ENCODE assay signal across 1 cellular context in the genomic region with DNA sequence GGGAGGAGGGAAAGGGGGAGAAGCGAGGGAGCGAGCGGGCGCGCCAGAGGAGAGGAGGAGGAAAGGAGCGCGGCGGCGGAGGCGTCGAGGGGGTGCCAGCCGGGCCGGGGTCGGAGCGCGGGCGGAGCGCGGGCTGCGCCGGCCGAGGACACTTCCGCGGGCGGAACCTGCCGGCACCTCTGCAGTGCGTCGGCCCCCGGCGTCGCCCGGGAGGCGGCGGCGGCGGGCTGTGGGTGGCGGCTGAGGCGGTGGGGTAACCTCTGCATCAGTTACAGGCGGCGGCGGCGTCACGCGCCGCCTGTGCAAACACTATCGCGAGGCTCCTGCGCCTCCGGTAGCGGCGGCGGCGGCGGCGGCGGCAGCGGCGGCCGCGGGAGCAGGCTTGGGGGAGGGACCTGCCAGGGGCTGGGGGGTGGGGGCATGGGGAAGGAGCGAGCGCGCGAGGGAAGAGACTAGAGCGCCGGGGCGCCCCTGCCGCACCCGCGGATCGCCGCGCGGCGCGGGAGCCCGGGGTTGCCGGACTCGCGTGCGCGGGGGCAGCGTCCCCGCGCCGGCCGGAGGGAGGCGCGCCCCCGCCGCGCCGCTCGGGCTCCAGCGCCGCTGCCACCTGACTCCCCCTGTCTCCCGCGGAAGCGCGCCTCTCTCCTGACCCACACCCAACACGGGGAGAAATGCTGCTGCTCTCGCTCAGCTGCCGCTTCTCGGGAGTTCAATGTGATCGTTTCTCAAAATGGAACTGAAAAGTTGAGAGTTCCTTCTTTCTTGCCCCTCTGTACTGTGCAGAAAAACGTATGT.
TF ChIP-seq lines count a peak whose summit lies in the region.

A gene (minus strand): TSS at position 264 of the 795 bp plus-strand sequence. CDS start 465 bp downstream, outside the sequence.

TF ChIP-seq in K562, 482 proteins besides CTCF, POLR2A, EP300 and RAD21 (continued from another document and continues in another):
- TF ChIP-seq, protein P1, sequence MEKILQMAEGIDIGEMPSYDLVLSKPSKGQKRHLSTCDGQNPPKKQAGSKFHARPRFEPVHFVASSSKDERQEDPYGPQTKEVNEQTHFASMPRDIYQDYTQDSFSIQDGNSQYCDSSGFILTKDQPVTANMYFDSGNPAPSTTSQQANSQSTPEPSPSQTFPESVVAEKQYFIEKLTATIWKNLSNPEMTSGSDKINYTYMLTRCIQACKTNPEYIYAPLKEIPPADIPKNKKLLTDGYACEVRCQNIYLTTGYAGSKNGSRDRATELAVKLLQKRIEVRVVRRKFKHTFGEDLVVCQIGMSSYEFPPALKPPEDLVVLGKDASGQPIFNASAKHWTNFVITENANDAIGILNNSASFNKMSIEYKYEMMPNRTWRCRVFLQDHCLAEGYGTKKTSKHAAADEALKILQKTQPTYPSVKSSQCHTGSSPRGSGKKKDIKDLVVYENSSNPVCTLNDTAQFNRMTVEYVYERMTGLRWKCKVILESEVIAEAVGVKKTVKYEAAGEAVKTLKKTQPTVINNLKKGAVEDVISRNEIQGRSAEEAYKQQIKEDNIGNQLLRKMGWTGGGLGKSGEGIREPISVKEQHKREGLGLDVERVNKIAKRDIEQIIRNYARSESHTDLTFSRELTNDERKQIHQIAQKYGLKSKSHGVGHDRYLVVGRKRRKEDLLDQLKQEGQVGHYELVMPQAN (IDR thresholded peaks at IDR 0.05; ENCODE audit: borderline replicate concordance), result no peak
- TF ChIP-seq ZC3H8 (IDR thresholded peaks at IDR 0.05) (no peak), SUPT5H (IDR thresholded peaks at IDR 0.05) (peak; percentile 71; the same call in 1 of the 2 replicates), ZNF316 (IDR thresholded peaks at IDR 0.05) (no peak), ZNF408 (CRISPR knock-in tag; IDR thresholded peaks at IDR 0.05; ENCODE audit: low read depth) (no peak), NFIC (IDR thresholded peaks at IDR 0.05) (peak; percentile 20; the same call in 1 of the 2 replicates), RFX1 (IDR thresholded peaks at IDR 0.05) (no peak), C11orf30 (IDR thresholded peaks at IDR 0.05; ENCODE audit: low read depth) (no peak), PRMT5 (CRISPR knock-in tag; IDR thresholded peaks at IDR 0.05) (no peak), GTF2A2 (tag; IDR thresholded peaks at IDR 0.05) (no peak), POLR2B (IDR thresholded peaks at IDR 0.05; ENCODE audit: low read depth, partially characterized antibody) (peak; percentile 65), ZNF24 (IDR thresholded peaks at IDR 0.05) (peak; percentile 70), KDM4B (IDR thresholded peaks at IDR 0.05; ENCODE audit: borderline replicate concordance in 2 of 2, low read depth in 1 of 2) (0 out of 4 replicates have a peak, but pooled peaks of 1 of the 2 experiments have one; percentile 34), DIDO1 (tag; IDR thresholded peaks at IDR 0.05; ENCODE audit: low read depth) (no peak), RBM34 (IDR thresholded peaks at IDR 0.05; ENCODE audit: borderline replicate concordance, insufficient read depth, low read length) (no peak), CBFB (CRISPR knock-in tag; IDR thresholded peaks at IDR 0.05) (no peak), NRF1 (conservative IDR thresholded peaks at IDR 0.05 in 1 of 2, IDR thresholded peaks at IDR 0.05 in 1 of 2) (peak; percentile 32 to 43; a peak in 3 of 4 replicates), HNRNPLL (IDR thresholded peaks at IDR 0.05; ENCODE audit: low read depth, low read length, poor library complexity, severe bottlenecking) (peak; percentile 53), ADNP (tag; IDR thresholded peaks at IDR 0.05) (no peak), FUS (optimal IDR thresholded peaks at IDR 0.05; ENCODE audit: low read depth, low read length) (no peak), PTTG1 (tag; IDR thresholded peaks at IDR 0.05; ENCODE audit: low read depth) (no peak), HDAC6 (IDR thresholded peaks at IDR 0.05; ENCODE audit: low read depth, low read length) (no peak), L3MBTL2 (IDR thresholded peaks at IDR 0.05) (peak; percentile 69), NFE2 (IDR thresholded peaks at IDR 0.05; ENCODE audit: low read depth) (no peak), ATF7 (IDR thresholded peaks at IDR 0.05) (peak; percentile 51; the same call in 1 of the 2 replicates), POLR3A (IDR thresholded peaks at IDR 0.05; ENCODE audit: borderline replicate concordance, extremely low read depth, insufficient read depth, insufficient read length) (no peak), FOXK2 (conservative IDR thresholded peaks at IDR 0.05 in 1 of 2, IDR thresholded peaks at IDR 0.05 in 1 of 2; ENCODE audit: low read depth in 2 of 2) (no peak), MIER1 (IDR thresholded peaks at IDR 0.05; ENCODE audit: low read depth) (no peak), U2AF2 (optimal IDR thresholded peaks at IDR 0.05; ENCODE audit: low read depth, low read length) (no peak), SNIP1 (IDR thresholded peaks at IDR 0.05; ENCODE audit: low read depth) (no peak), ZNF23 (CRISPR knock-in tag; IDR thresholded peaks at IDR 0.05) (no peak), NCOA4 (IDR thresholded peaks at IDR 0.05; ENCODE audit: partially characterized antibody) (no peak), NCOR1 (IDR thresholded peaks at IDR 0.05) (no peak; the same call in 1 of the 2 replicates), RBM39 (optimal IDR thresholded peaks at IDR 0.05; ENCODE audit: low read depth, low read length) (no peak), MCM5 (IDR thresholded peaks at IDR 0.05; ENCODE audit: low read depth) (no peak), ZKSCAN8 (CRISPR knock-in tag; IDR thresholded peaks at IDR 0.05) (no peak), ZC3H4 (CRISPR knock-in tag; IDR thresholded peaks at IDR 0.05; ENCODE audit: borderline replicate concordance) (no peak), KAT8 (IDR thresholded peaks at IDR 0.05; ENCODE audit: low read depth) (no peak)
- TF ChIP-seq, protein P2, sequence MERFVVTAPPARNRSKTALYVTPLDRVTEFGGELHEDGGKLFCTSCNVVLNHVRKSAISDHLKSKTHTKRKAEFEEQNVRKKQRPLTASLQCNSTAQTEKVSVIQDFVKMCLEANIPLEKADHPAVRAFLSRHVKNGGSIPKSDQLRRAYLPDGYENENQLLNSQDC (CRISPR knock-in tag; IDR thresholded peaks at IDR 0.05), result peak; percentile 93; the same call in 1 of the 2 replicates
- TF ChIP-seq, protein P3, sequence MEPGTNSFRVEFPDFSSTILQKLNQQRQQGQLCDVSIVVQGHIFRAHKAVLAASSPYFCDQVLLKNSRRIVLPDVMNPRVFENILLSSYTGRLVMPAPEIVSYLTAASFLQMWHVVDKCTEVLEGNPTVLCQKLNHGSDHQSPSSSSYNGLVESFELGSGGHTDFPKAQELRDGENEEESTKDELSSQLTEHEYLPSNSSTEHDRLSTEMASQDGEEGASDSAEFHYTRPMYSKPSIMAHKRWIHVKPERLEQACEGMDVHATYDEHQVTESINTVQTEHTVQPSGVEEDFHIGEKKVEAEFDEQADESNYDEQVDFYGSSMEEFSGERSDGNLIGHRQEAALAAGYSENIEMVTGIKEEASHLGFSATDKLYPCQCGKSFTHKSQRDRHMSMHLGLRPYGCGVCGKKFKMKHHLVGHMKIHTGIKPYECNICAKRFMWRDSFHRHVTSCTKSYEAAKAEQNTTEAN (CRISPR knock-in tag; IDR thresholded peaks at IDR 0.05), result no peak
- TF ChIP-seq, protein P4, sequence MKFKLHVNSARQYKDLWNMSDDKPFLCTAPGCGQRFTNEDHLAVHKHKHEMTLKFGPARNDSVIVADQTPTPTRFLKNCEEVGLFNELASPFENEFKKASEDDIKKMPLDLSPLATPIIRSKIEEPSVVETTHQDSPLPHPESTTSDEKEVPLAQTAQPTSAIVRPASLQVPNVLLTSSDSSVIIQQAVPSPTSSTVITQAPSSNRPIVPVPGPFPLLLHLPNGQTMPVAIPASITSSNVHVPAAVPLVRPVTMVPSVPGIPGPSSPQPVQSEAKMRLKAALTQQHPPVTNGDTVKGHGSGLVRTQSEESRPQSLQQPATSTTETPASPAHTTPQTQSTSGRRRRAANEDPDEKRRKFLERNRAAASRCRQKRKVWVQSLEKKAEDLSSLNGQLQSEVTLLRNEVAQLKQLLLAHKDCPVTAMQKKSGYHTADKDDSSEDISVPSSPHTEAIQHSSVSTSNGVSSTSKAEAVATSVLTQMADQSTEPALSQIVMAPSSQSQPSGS (CRISPR knock-in tag; IDR thresholded peaks at IDR 0.05), result no peak
- TF ChIP-seq, protein P5, sequence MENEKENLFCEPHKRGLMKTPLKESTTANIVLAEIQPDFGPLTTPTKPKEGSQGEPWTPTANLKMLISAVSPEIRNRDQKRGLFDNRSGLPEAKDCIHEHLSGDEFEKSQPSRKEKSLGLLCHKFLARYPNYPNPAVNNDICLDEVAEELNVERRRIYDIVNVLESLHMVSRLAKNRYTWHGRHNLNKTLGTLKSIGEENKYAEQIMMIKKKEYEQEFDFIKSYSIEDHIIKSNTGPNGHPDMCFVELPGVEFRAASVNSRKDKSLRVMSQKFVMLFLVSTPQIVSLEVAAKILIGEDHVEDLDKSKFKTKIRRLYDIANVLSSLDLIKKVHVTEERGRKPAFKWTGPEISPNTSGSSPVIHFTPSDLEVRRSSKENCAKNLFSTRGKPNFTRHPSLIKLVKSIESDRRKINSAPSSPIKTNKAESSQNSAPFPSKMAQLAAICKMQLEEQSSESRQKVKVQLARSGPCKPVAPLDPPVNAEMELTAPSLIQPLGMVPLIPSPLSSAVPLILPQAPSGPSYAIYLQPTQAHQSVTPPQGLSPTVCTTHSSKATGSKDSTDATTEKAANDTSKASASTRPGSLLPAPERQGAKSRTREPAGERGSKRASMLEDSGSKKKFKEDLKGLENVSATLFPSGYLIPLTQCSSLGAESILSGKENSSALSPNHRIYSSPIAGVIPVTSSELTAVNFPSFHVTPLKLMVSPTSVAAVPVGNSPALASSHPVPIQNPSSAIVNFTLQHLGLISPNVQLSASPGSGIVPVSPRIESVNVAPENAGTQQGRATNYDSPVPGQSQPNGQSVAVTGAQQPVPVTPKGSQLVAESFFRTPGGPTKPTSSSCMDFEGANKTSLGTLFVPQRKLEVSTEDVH (IDR thresholded peaks at IDR 0.05; ENCODE audit: low read depth, partially characterized antibody), result no peak
- TF ChIP-seq, protein P6, sequence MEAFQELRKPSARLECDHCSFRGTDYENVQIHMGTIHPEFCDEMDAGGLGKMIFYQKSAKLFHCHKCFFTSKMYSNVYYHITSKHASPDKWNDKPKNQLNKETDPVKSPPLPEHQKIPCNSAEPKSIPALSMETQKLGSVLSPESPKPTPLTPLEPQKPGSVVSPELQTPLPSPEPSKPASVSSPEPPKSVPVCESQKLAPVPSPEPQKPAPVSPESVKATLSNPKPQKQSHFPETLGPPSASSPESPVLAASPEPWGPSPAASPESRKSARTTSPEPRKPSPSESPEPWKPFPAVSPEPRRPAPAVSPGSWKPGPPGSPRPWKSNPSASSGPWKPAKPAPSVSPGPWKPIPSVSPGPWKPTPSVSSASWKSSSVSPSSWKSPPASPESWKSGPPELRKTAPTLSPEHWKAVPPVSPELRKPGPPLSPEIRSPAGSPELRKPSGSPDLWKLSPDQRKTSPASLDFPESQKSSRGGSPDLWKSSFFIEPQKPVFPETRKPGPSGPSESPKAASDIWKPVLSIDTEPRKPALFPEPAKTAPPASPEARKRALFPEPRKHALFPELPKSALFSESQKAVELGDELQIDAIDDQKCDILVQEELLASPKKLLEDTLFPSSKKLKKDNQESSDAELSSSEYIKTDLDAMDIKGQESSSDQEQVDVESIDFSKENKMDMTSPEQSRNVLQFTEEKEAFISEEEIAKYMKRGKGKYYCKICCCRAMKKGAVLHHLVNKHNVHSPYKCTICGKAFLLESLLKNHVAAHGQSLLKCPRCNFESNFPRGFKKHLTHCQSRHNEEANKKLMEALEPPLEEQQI (IDR thresholded peaks at IDR 0.05), result no peak
- TF ChIP-seq, protein P7, sequence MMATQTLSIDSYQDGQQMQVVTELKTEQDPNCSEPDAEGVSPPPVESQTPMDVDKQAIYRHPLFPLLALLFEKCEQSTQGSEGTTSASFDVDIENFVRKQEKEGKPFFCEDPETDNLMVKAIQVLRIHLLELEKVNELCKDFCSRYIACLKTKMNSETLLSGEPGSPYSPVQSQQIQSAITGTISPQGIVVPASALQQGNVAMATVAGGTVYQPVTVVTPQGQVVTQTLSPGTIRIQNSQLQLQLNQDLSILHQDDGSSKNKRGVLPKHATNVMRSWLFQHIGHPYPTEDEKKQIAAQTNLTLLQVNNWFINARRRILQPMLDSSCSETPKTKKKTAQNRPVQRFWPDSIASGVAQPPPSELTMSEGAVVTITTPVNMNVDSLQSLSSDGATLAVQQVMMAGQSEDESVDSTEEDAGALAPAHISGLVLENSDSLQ (IDR thresholded peaks at IDR 0.05), result no peak
- TF ChIP-seq, protein P8, sequence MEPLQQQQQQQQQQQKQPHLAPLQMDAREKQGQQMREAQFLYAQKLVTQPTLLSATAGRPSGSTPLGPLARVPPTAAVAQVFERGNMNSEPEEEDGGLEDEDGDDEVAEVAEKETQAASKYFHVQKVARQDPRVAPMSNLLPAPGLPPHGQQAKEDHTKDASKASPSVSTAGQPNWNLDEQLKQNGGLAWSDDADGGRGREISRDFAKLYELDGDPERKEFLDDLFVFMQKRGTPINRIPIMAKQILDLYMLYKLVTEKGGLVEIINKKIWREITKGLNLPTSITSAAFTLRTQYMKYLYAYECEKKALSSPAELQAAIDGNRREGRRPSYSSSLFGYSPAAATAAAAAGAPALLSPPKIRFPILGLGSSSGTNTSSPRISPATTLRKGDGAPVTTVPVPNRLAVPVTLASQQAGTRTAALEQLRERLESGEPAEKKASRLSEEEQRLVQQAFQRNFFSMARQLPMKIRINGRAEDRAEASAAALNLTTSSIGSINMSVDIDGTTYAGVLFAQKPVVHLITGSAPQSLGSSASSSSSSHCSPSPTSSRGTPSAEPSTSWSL (CRISPR knock-in tag; IDR thresholded peaks at IDR 0.05; ENCODE audit: borderline replicate concordance), result no peak
- TF ChIP-seq, protein P9, sequence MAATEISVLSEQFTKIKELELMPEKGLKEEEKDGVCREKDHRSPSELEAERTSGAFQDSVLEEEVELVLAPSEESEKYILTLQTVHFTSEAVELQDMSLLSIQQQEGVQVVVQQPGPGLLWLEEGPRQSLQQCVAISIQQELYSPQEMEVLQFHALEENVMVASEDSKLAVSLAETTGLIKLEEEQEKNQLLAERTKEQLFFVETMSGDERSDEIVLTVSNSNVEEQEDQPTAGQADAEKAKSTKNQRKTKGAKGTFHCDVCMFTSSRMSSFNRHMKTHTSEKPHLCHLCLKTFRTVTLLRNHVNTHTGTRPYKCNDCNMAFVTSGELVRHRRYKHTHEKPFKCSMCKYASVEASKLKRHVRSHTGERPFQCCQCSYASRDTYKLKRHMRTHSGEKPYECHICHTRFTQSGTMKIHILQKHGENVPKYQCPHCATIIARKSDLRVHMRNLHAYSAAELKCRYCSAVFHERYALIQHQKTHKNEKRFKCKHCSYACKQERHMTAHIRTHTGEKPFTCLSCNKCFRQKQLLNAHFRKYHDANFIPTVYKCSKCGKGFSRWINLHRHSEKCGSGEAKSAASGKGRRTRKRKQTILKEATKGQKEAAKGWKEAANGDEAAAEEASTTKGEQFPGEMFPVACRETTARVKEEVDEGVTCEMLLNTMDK (IDR thresholded peaks at IDR 0.05; ENCODE audit: borderline replicate concordance, insufficient read depth, low read depth, low read length, poor library complexity, severe bottlenecking), result no peak
- TF ChIP-seq, protein P10, sequence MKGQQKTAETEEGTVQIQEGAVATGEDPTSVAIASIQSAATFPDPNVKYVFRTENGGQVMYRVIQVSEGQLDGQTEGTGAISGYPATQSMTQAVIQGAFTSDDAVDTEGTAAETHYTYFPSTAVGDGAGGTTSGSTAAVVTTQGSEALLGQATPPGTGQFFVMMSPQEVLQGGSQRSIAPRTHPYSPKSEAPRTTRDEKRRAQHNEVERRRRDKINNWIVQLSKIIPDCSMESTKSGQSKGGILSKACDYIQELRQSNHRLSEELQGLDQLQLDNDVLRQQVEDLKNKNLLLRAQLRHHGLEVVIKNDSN (CRISPR knock-in tag; IDR thresholded peaks at IDR 0.05), result peak; percentile 44; the same call in 1 of the 2 replicates
